ENCODE assay signal across 13 cellular contexts in the genomic region with DNA sequence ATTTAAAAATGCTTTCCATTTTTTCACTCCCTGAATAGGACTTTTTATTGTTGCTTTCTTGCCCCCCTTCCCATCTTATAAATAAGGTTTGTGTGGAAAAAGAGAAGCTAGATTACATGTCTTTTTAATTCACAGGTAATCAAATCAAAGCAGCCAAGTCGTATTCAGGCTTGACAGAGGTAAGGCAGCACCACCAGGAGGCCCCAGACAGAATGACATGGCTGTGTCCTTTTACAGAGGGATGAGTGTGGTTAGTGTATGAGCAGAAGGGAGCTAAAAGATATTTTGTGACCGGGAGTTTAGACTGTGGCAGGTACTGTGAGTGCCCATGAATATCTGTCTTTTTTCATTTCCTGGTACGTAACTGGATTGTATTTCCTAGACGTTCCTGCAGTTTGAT.
A peak's percentile ranks its signal among the peaks of the same experiment; 100 is the strongest.
DNase-seq lines count a peak whose midpoint lies in the region; ATAC-seq and TF ChIP-seq lines count a peak whose summit lies in the region.
"Had no signal": no experiment of that assay in that cellular context is flagged by ENCODE, and none has a peak within 500 bp of the region (broad histone marks: within the 10 kb centered on the region; RNA-seq: fewer than 3 reads in every experiment).

No MANE protein-coding gene starts in this region.

- no peak overlapping the region for H3K27ac ChIP-seq in iPS DF 6.9 (ENCODE audit: low read length)
- no peak overlapping the region for H3K27ac ChIP-seq in upper lobe of left lung
- H3K27ac ChIP-seq: BLaER1, colonic mucosa had no signal

- WGBS in iPS DF 6.9 (ENCODE audit: insufficient coverage, insufficient read length), result no CpG with 5 or more reads among the region's 4 CpGs
- WGBS in upper lobe of left lung, 2 donors, result 63 to 78% methylated on average over 4 of the region's 4 CpGs

- H3K4me3 ChIP-seq in BE2C (ENCODE audit: low read depth, low read length) (no peak overlapping the region), iPS DF 6.9 (ENCODE audit: low read length) (no peak overlapping the region), upper lobe of left lung (no peak overlapping the region)
- H3K4me3 ChIP-seq: BLaER1, colonic mucosa, MG63 had no signal

- no peak for TF ChIP-seq EP300 in upper lobe of left lung (IDR thresholded peaks at IDR 0.05)

- CTCF ChIA-PET in HEK293T (lab: Yijun Ruan, JAX), result interaction anchor here (0.5 to 1.7 kb wide), 6 partner anchors 9 to 363 kb away, joined by 3 to 5 read pairs (median 4); no protein-coding TSS in a partner anchor

- H3K27me3 ChIP-seq in BE2C (no peaks in the 10 kb centered on the region), iPS DF 6.9 (ENCODE audit: control insufficient read depth, insufficient read depth, low read length) (no peaks in the 10 kb centered on the region), upper lobe of left lung (no peaks in the 10 kb centered on the region)
- H3K27me3 ChIP-seq: BLaER1, colonic mucosa, MG63 had no signal

- no peak for ATAC-seq in GM19463 (IDR thresholded peaks at IDR 0.05; ENCODE audit: unreplicated experiment)
- ATAC-seq in HG03439 (IDR thresholded peaks at IDR 0.05; ENCODE audit: unreplicated experiment), result no peak
- ATAC-seq in upper lobe of left lung (ENCODE audit: low FRiP score in 2 of 2), result no peak

- DNase-seq in BE2C (peak; percentile 60), HEK293T (ENCODE audit: extremely low spot score) (peak; percentile 45), SW480 (ENCODE audit: low spot score) (peak; percentile 28), iPS DF 6.9 (ENCODE audit: low read depth, low spot score) (peak; percentile 25), upper lobe of left lung (no peak)
- no peak for DNase-seq in activated naive CD4-positive, alpha-beta T cell treated with anti-CD3 and anti-CD28 coated beads, Interleukin-2, amount 50 U/mL, for 16 hours
- DNase-seq: colonic mucosa; MG63; naive B cell; stimulated activated naive CD4-positive, alpha-beta T cell treated with Interleukin-2 at 50 U/mL for 16 hours had no signal

- no peak for TF ChIP-seq POLR2A in upper lobe of left lung (IDR thresholded peaks at IDR 0.05)

- POLR2A ChIA-PET in HEK293T (lab: Yijun Ruan, JAX), result no interaction called here

- no peaks in the 10 kb centered on the region for H3K36me3 ChIP-seq in BE2C
- H3K36me3 ChIP-seq in iPS DF 6.9 (ENCODE audit: control insufficient read depth, insufficient read depth, low read length), result no peaks in the 10 kb centered on the region
- no peaks in the 10 kb centered on the region for H3K36me3 ChIP-seq in upper lobe of left lung
- H3K36me3 ChIP-seq: BLaER1, colonic mucosa, MG63 had no signal

- no peaks in the 10 kb centered on the region; the same call in 1 of the 2 replicates for H3K4me1 ChIP-seq in BE2C
- no peaks in the 10 kb centered on the region for H3K4me1 ChIP-seq in iPS DF 6.9 (ENCODE audit: control insufficient read depth, insufficient read depth, low read length)
- no peaks in the 10 kb centered on the region for H3K4me1 ChIP-seq in upper lobe of left lung
- H3K4me1 ChIP-seq: colonic mucosa had no signal

- no peaks in the 10 kb centered on the region for H3K9me3 ChIP-seq in BE2C
- no peaks in the 10 kb centered on the region for H3K9me3 ChIP-seq in iPS DF 6.9 (ENCODE audit: control insufficient read depth, insufficient read depth, low read length)
- peaks cover 0 to 5% (median under 1%) of the 10 kb centered on the region in 4 donors for H3K9me3 ChIP-seq in upper lobe of left lung
- H3K9me3 ChIP-seq: colonic mucosa, MG63 had no signal

- TF ChIP-seq CTCF in BE2C (IDR thresholded peaks at IDR 0.05; ENCODE audit: low read depth, low read length) (peak; percentile 84), upper lobe of left lung (IDR thresholded peaks at IDR 0.05) (no peak)

TF ChIP-seq in HEK293T, 16 proteins besides CTCF, POLR2A, EP300 and RAD21:
- TF ChIP-seq SP1 (IDR thresholded peaks at IDR 0.05), result no peak
- TF ChIP-seq HDGF (IDR thresholded peaks at IDR 0.05; ENCODE audit: borderline replicate concordance), result no peak
- no peak for TF ChIP-seq CTBP1 (IDR thresholded peaks at IDR 0.05; ENCODE audit: borderline replicate concordance)
- TF ChIP-seq FOXK2 (IDR thresholded peaks at IDR 0.05), result no peak
- no peak for TF ChIP-seq FOXM1 (IDR thresholded peaks at IDR 0.05; ENCODE audit: borderline replicate concordance)
- TF ChIP-seq ARNT (IDR thresholded peaks at IDR 0.05), result no peak
- TF ChIP-seq BHLHE40 (IDR thresholded peaks at IDR 0.05; ENCODE audit: borderline replicate concordance), result no peak
- no peak for TF ChIP-seq TARDBP (IDR thresholded peaks at IDR 0.05)
- no peak for TF ChIP-seq SUZ12 (IDR thresholded peaks at IDR 0.05)
- no peak for TF ChIP-seq FOXA1 (IDR thresholded peaks at IDR 0.05)
- no peak for TF ChIP-seq ELF4 (IDR thresholded peaks at IDR 0.05)
- no peak for TF ChIP-seq LEF1 (IDR thresholded peaks at IDR 0.05; ENCODE audit: borderline replicate concordance)
- TF ChIP-seq NFRKB (IDR thresholded peaks at IDR 0.05), result no peak
- TF ChIP-seq, protein P1, sequence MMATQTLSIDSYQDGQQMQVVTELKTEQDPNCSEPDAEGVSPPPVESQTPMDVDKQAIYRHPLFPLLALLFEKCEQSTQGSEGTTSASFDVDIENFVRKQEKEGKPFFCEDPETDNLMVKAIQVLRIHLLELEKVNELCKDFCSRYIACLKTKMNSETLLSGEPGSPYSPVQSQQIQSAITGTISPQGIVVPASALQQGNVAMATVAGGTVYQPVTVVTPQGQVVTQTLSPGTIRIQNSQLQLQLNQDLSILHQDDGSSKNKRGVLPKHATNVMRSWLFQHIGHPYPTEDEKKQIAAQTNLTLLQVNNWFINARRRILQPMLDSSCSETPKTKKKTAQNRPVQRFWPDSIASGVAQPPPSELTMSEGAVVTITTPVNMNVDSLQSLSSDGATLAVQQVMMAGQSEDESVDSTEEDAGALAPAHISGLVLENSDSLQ (IDR thresholded peaks at IDR 0.05), result no peak

Comparison
In these comparisons a context has a peak if more than half of its experiments do, and no peak if none do; other contexts are left out.
1. DNase-seq: peak in BE2C (single experiment), HEK293T (single experiment), SW480 (single experiment) and iPS DF 6.9 (single experiment); none in upper lobe of left lung (0 of 2) and activated naive CD4-positive, alpha-beta T cell treated with anti-CD3 and anti-CD28 coated beads, Interleukin-2, amount 50 U/mL, for 16 hours (single experiment).